8 cellular contexts compared by ENCODE assay signal in genomic region chr1:184945034-184945433, GRCh38. TPM values are rescaled to one million over a fixed set of nuclear protein-coding genes. Genes with fewer than 3 reads are reported as not detected.
DNase-seq lines count a peak whose midpoint lies in the region; ATAC-seq and TF ChIP-seq lines count a peak whose summit lies in the region.

No MANE protein-coding gene starts in this region.

- peaks cover 30% of the 10 kb centered on the region for H3K4me1 Mint-ChIP-seq in T-helper 17 cell

- DNase-seq in T-helper 17 cell (no peak), NCI-H128 (lab: John Stamatoyannopoulos, UW; ENCODE audit: unreplicated experiment) (no peak), ureter (ENCODE audit: low spot score) (no peak), NCI-H2196 treated with DMSO at 0.1 percent for 48 hours (lab: John Stamatoyannopoulos, UW; ENCODE audit: unreplicated experiment) (no peak)

- peak overlapping the region; percentile 52 for H3K27ac ChIP-seq in neutrophil

- H3K4me1 ChIP-seq in neutrophil (ENCODE audit: control insufficient read depth in 1 of 2, insufficient read depth in 1 of 2, low read depth in 1 of 2, low read length in 1 of 2), result peaks cover 36 to 52% of the 10 kb centered on the region in 2 experiments

- H3K27me3 ChIP-seq in neutrophil, result no peaks in the 10 kb centered on the region

- H3K9me3 ChIP-seq in T-helper 17 cell (ENCODE audit: control insufficient read depth, low read length, poor library complexity, severe bottlenecking) (no peaks in the 10 kb centered on the region), neutrophil (no peaks in the 10 kb centered on the region)

- peaks cover 10% of the 10 kb centered on the region for H3K36me3 Mint-ChIP-seq in T-helper 17 cell (ENCODE audit: low read depth)

- no peak overlapping the region for H3K4me3 ChIP-seq in neutrophil (ENCODE audit: low read depth in 1 of 2, low read length in 1 of 2)

- no peak overlapping the region for H3K4me3 Mint-ChIP-seq in T-helper 17 cell

- ATAC-seq in GM18868 (IDR thresholded peaks at IDR 0.05; ENCODE audit: unreplicated experiment) (peak; percentile 65), HG02943 (IDR thresholded peaks at IDR 0.05; ENCODE audit: low read depth, unreplicated experiment) (peak; percentile 69), T-helper 17 cell (peak; percentile 42)
- ATAC-seq in activated CD4-positive, CD25-positive, alpha-beta regulatory T cell treated with anti-CD3 and anti-CD28 coated beads, Interleukin-2, amount 50 U/mL, for 24 hours, result no peak

- no peaks in the 10 kb centered on the region for H3K27me3 Mint-ChIP-seq in T-helper 17 cell

- no peak for TF ChIP-seq CTCF in neutrophil (IDR thresholded peaks at IDR 0.05)

- H3K27ac Mint-ChIP-seq in T-helper 17 cell, result peak overlapping the region; percentile 53

- no peaks in the 10 kb centered on the region for H3K36me3 ChIP-seq in neutrophil

RNA-seq across cellular contexts. Expression of gene NIBAN1, which starts 29.3 kb away (rescaled TPM):
- 10 to 100 TPM; 61.3 to 65.7 TPM for total RNA-seq in T-helper 17 cell
- 41.1 TPM for total RNA-seq in ureter

Comparison
In these comparisons a context has a peak if more than half of its experiments do, and no peak if none do; other contexts are left out.
1. ATAC-seq: peak in GM18868 (single experiment), HG02943 (single experiment) and T-helper 17 cell (single experiment); none in activated CD4-positive, CD25-positive, alpha-beta regulatory T cell treated with anti-CD3 and anti-CD28 coated beads, Interleukin-2, amount 50 U/mL, for 24 hours (0 of 2).